10 cellular contexts compared by ENCODE assay signal in genomic region chr9:128636556-128637530, GRCh38. TPM values are rescaled to one million over a fixed set of nuclear protein-coding genes. Genes with fewer than 3 reads are reported as not detected.
DNase-seq lines count a peak whose midpoint lies in the region; ATAC-seq, FAIRE-seq and TF ChIP-seq lines count a peak whose summit lies in the region.
"Had no signal": no experiment of that assay in that cellular context is flagged by ENCODE, and none has a peak within 500 bp of the region (broad histone marks: within the 10 kb centered on the region; RNA-seq: fewer than 3 reads in every experiment).

No MANE protein-coding gene starts in this region.

- peak overlapping the region; percentile 100 for H2AK9ac ChIP-seq in IMR-90 (replicated peaks; ENCODE audit: low read depth, low read length, poor library complexity)

- peak overlapping the region; percentile 25; the same call in 1 of the 3 replicates for H2BK15ac ChIP-seq in IMR-90 (ENCODE audit: low read depth, low read length)

- H4K20me1 ChIP-seq in IMR-90 (ENCODE audit: insufficient read depth, low read length) = 0 out of 2 replicates have a peak, but pooled peaks cover 3% of the 10 kb centered on the region

- no peak overlapping the region for H3K18ac ChIP-seq in IMR-90 (ENCODE audit: low read depth, low read length)

- no peak overlapping the region for H4K5ac ChIP-seq in IMR-90 (ENCODE audit: low read depth, low read length)

- no peak for TF ChIP-seq RAD21 in IMR-90 (IDR thresholded peaks at IDR 0.05; ENCODE audit: low read length)

- H2BK5ac ChIP-seq in IMR-90 (ENCODE audit: low read depth, low read length, poor library complexity, severe bottlenecking) = peak overlapping the region; percentile 99

- H3K27ac Mint-ChIP-seq in glutamatergic neuron (ENCODE audit: unreplicated experiment) = no peak overlapping the region

- H3K9me3 ChIP-seq in IMR-90 (ENCODE audit: control insufficient read depth, insufficient read depth, low read length) = no peaks in the 10 kb centered on the region
- no peaks in the 10 kb centered on the region for H3K9me3 ChIP-seq in SJCRH30 (replicated peaks)
- no peaks in the 10 kb centered on the region for H3K9me3 ChIP-seq in kidney (ENCODE audit: control insufficient read depth in 1 of 2, low read length in 2 of 2)
- H3K9me3 ChIP-seq in thoracic aorta = no peaks in the 10 kb centered on the region

- no peak overlapping the region for H3K14ac ChIP-seq in IMR-90 (replicated peaks; ENCODE audit: low read depth, low read length)

- H3K4ac ChIP-seq in IMR-90 (ENCODE audit: low read depth, low read length) = peak overlapping the region; percentile 100

- POLR2A ChIA-PET in IMR-90 (lab: Charles Lee; ENCODE audit: unreplicated experiment) = no interaction called here

- intact Hi-C loops in IMR-90 (cut with micrococcal nuclease) (no loop called here), kidney (cut with DNase I) (no loop called here)

- no peak for ATAC-seq in IMR-90 (ENCODE audit: low read depth)
- no peak for ATAC-seq in thoracic aorta (ENCODE audit: insufficient number of reproducible peaks, low FRiP score, low read depth)

- peaks cover 2% of the 10 kb centered on the region for H3K27me3 Mint-ChIP-seq in glutamatergic neuron (ENCODE audit: unreplicated experiment)

- dilution Hi-C loops in IMR-90 (cut with HindIII; ENCODE audit: low sequenced_read_pairs, unreplicated experiment) = no loop called here

- H4K8ac ChIP-seq in IMR-90 (ENCODE audit: low read depth in 2 of 2, low read length in 2 of 2) = peak overlapping the region; percentile 82 to 97; a peak in 2 of 4 replicates

- in situ Hi-C loops in IMR-90 (cut with MboI; ENCODE audit: low sequenced_read_pairs) = no loop called here

- BruUV-seq in IMR-90 (replicated peaks; lab: Mats Ljungman, UMichigan) = no TSS peak

- no peak overlapping the region for H3K4me3 Mint-ChIP-seq in glutamatergic neuron (ENCODE audit: unreplicated experiment)

- TF ChIP-seq POLR2A in IMR-90 (IDR thresholded peaks at IDR 0.05; ENCODE audit: low read depth, low read length) = no peak

- H3K36me3 ChIP-seq in IMR-90 (ENCODE audit: control insufficient read depth, insufficient read depth, low read length) = peaks cover 32% of the 10 kb centered on the region
- peaks cover 25% of the 10 kb centered on the region for H3K36me3 ChIP-seq in SJCRH30
- peaks cover 21 to 26% of the 10 kb centered on the region in 2 donors for H3K36me3 ChIP-seq in kidney (ENCODE audit: control insufficient read depth in 1 of 2, insufficient read depth in 2 of 2, low read length in 2 of 2)
- H3K36me3 ChIP-seq in thoracic aorta = peaks cover 27% of the 10 kb centered on the region

- H3K23ac ChIP-seq in IMR-90 (ENCODE audit: low read depth, low read length) = no peak overlapping the region

- DNase-seq in IMR-90 = no peak
- DNase-seq in SJCRH30 = no peak
- DNase-seq in kidney = peak; percentile 82
- no peak for DNase-seq in thoracic aorta (ENCODE audit: low spot score)
- no peak for DNase-seq in NCI-H2081 treated with DMSO at 0.1 percent for 48 hours (lab: John Stamatoyannopoulos, UW)
- no peak for DNase-seq in amniotic stem cell (lab: John Stamatoyannopoulos, UW)
- no peak for DNase-seq in glutamatergic neuron
- no peak for DNase-seq in mucosa of gallbladder (ENCODE audit: low spot score)
- DNase-seq: GDM1, KBM-7 had no signal

- WGBS in IMR-90 (ENCODE audit: extremely low coverage in 2 of 2, insufficient read length in 1 of 2), 2 experiments = 94% methylated on average over 4 of the region's 20 CpGs; no CpG with 5 or more reads in 1 of the 2 experiments

- H3K4me2 ChIP-seq in IMR-90 (ENCODE audit: low read depth, low read length) = no peak overlapping the region

- H2BK20ac ChIP-seq in IMR-90 (ENCODE audit: low read depth, low read length) = peak overlapping the region; percentile 90

- CTCF ChIA-PET in IMR-90 (lab: Yijun Ruan, JAX) = no interaction called here

- H3K4me1 Mint-ChIP-seq in glutamatergic neuron (ENCODE audit: low read depth, unreplicated experiment) = no peaks in the 10 kb centered on the region

- H3K4me3 ChIP-seq in IMR-90 (ENCODE audit: insufficient read depth, low read depth, low read length) (no peak overlapping the region), SJCRH30 (no peak overlapping the region), kidney (ENCODE audit: low read length in 2 of 2) (no peak overlapping the region), thoracic aorta (no peak overlapping the region)

- 0 out of 2 replicates have a peak, but pooled peaks cover 5% of the 10 kb centered on the region for H3K9me1 ChIP-seq in IMR-90 (ENCODE audit: insufficient read depth, low read length)

- H2AK5ac ChIP-seq in IMR-90 (ENCODE audit: low read depth, low read length) = peak overlapping the region; percentile 100

- H3K27ac ChIP-seq in IMR-90 (ENCODE audit: insufficient read depth, low read length) (no peak overlapping the region), SJCRH30 (peak overlapping the region; percentile 95), kidney (ENCODE audit: low read depth in 2 of 2, low read length in 2 of 2) (peak overlapping the region; percentile 93), thoracic aorta (peak overlapping the region; percentile 90 to 95)

- H3K9ac ChIP-seq in IMR-90 (ENCODE audit: low read depth, low read length) (no peak overlapping the region), kidney (ENCODE audit: low read length in 2 of 2) (no peak overlapping the region)

- H3K4me1 ChIP-seq in IMR-90 (ENCODE audit: control insufficient read depth, insufficient read depth, low read length) = peaks cover 13% of the 10 kb centered on the region
- peaks cover 18% of the 10 kb centered on the region for H3K4me1 ChIP-seq in SJCRH30
- peaks cover 9 to 23% of the 10 kb centered on the region in 2 donors for H3K4me1 ChIP-seq in kidney (ENCODE audit: control insufficient read depth in 1 of 2, insufficient read depth in 1 of 2, low read depth in 1 of 2, low read length in 2 of 2)
- H3K4me1 ChIP-seq in thoracic aorta (ENCODE audit: control insufficient read depth in 1 of 2, low read depth in 2 of 2) = peaks cover 13 to 26% of the 10 kb centered on the region in 2 donors

- H3K36me3 Mint-ChIP-seq in glutamatergic neuron (ENCODE audit: unreplicated experiment) = no peaks in the 10 kb centered on the region

- peaks cover under 1% of the 10 kb centered on the region for H3K9me3 Mint-ChIP-seq in glutamatergic neuron (ENCODE audit: unreplicated experiment)

- H2AFZ ChIP-seq in IMR-90 (replicated peaks; ENCODE audit: low read length, poor library complexity) = peak overlapping the region; percentile 6

- peak overlapping the region; percentile 100 for H4K91ac ChIP-seq in IMR-90 (ENCODE audit: insufficient read depth, low read depth, low read length)

- H3K79me1 ChIP-seq in IMR-90 (ENCODE audit: low read depth in 1 of 2, low read length in 2 of 2) = peaks cover 4 to 35% of the 10 kb centered on the region in 2 experiments; a peak in 2 of 4 replicates

- TF ChIP-seq CTCF in IMR-90 (conservative IDR thresholded peaks at IDR 0.05; ENCODE audit: low read depth, low read length) = no peak
- no peak for TF ChIP-seq CTCF in kidney (IDR thresholded peaks at IDR 0.05; ENCODE audit: borderline replicate concordance, extremely low read depth, insufficient read depth)
- TF ChIP-seq CTCF in thoracic aorta (IDR thresholded peaks at IDR 0.05) = no peak
- no peak for TF ChIP-seq CTCF in glutamatergic neuron (IDR thresholded peaks at IDR 0.05; ENCODE audit: partially characterized antibody, unreplicated experiment)

- no peak overlapping the region for H3K56ac ChIP-seq in IMR-90 (ENCODE audit: extremely low read depth, insufficient read depth, low read length)

- H2BK120ac ChIP-seq in IMR-90 (ENCODE audit: low read depth, low read length) = peak overlapping the region; percentile 97

- H3K27me3 ChIP-seq in IMR-90 (ENCODE audit: control insufficient read depth, insufficient read depth, low read length) (no peaks in the 10 kb centered on the region), SJCRH30 (no peaks in the 10 kb centered on the region), thoracic aorta (replicated peaks; ENCODE audit: insufficient read depth) (no peaks in the 10 kb centered on the region)

- no peak for FAIRE-seq in kidney (lab: Jason Lieb, UNC)

TF ChIP-seq in IMR-90, 13 proteins besides CTCF, POLR2A, EP300 and RAD21 (continues in another document):
- TF ChIP-seq FOS (IDR thresholded peaks at IDR 0.05; ENCODE audit: low read depth, low read length) = no peak
- no peak for TF ChIP-seq BHLHE40 (IDR thresholded peaks at IDR 0.05; ENCODE audit: low read depth, low read length)
- no peak for TF ChIP-seq MAZ (IDR thresholded peaks at IDR 0.05; ENCODE audit: borderline replicate concordance, low read depth, low read length)
- TF ChIP-seq NFE2L2 (IDR thresholded peaks at IDR 0.05; ENCODE audit: low read depth, low read length) = no peak
- TF ChIP-seq, protein P1, sequence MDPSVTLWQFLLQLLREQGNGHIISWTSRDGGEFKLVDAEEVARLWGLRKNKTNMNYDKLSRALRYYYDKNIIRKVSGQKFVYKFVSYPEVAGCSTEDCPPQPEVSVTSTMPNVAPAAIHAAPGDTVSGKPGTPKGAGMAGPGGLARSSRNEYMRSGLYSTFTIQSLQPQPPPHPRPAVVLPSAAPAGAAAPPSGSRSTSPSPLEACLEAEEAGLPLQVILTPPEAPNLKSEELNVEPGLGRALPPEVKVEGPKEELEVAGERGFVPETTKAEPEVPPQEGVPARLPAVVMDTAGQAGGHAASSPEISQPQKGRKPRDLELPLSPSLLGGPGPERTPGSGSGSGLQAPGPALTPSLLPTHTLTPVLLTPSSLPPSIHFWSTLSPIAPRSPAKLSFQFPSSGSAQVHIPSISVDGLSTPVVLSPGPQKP (IDR thresholded peaks at IDR 0.05; ENCODE audit: borderline replicate concordance, low read depth, low read length) = no peak
- no peak for TF ChIP-seq MAFK (IDR thresholded peaks at IDR 0.05; ENCODE audit: low read depth, low read length)

RNA-seq across cellular contexts. Expression of gene DYNC2I2, which starts 19.8 kb away (rescaled TPM):
- 36.1 and 37.1 TPM in 2 replicates for total RNA-seq in IMR-90 (2012; rRNA removed)
- polyA plus RNA-seq in IMR-90 (2012; rRNA removed) = 33.7 and 42.9 TPM in 2 replicates
- 27.9 and 40.6 TPM in 2 replicates for polyA plus RNA-seq in IMR-90 (2012; cell fraction: cytosol; rRNA removed)
- 24.0 and 102 TPM in 2 replicates for polyA plus RNA-seq in IMR-90 (2012; cell fraction: nucleus; rRNA removed; ENCODE audit: low replicate concordance)
- 58.3 and 61.5 TPM in 2 replicates for total RNA-seq in SJCRH30 (2014; rRNA removed; shearing (Covaris generic))
- total RNA-seq in kidney = 76.6 TPM
- polyA plus RNA-seq in kidney (ENCODE audit: insufficient read depth, low read depth, low replicate concordance) = 98.6 TPM
- total RNA-seq in thoracic aorta = 10 to 100 TPM; 30.8 to 43.9 TPM
- total RNA-seq in glutamatergic neuron (ENCODE audit: unreplicated experiment) = 15.0 TPM
- 56.7 TPM for total RNA-seq in mucosa of gallbladder

RNA-seq across cellular contexts. Expression of gene SET, which starts 52.2 kb away (rescaled TPM):
- total RNA-seq in IMR-90 (2012; rRNA removed) (182 and 587 TPM in 2 replicates), kidney (247 TPM), thoracic aorta (100 to 1,000 TPM in 1 of 2 donors, 10 to 100 TPM in 1; 83.3 to 201 TPM), glutamatergic neuron (ENCODE audit: unreplicated experiment) (387 TPM), mucosa of gallbladder (198 TPM)
- polyA plus RNA-seq in IMR-90 (2012; rRNA removed) (80.2 and 104 TPM in 2 replicates), kidney (ENCODE audit: insufficient read depth, low read depth, low replicate concordance) (127 TPM)
- polyA plus RNA-seq in IMR-90 (2012; cell fraction: cytosol; rRNA removed) = 13.7 and 17.9 TPM in 2 replicates
- 21.2 and 52.6 TPM in 2 replicates for polyA plus RNA-seq in IMR-90 (2012; cell fraction: nucleus; rRNA removed; ENCODE audit: low replicate concordance)
- total RNA-seq in SJCRH30 (2014; rRNA removed; shearing (Covaris generic)) = 1,089 and 1,149 TPM in 2 replicates
